In genomic region chr21:41746744-41747006, GRCh38 we compare ENCODE assay signal across 23 cellular contexts.
"Had no signal": no experiment of that assay in that cellular context is flagged by ENCODE, and none has a peak within 500 bp of the region (broad histone marks: within the 10 kb centered on the region; RNA-seq: fewer than 3 reads in every experiment).

No MANE protein-coding gene starts in this region.

- ATAC-seq: activated T-helper 17 cell treated with anti-CD3 and anti-CD28 coated beads, Interleukin-2, amount 50 U/mL, for 72 hours had no signal

- H3K27ac Mint-ChIP-seq: activated CD4-positive, alpha-beta memory T cell treated with anti-CD3 and anti-CD28 coated beads for 36 hours; activated CD4-positive, alpha-beta T cell treated with anti-CD3 and anti-CD28 coated beads, Interleukin-2, amount 10 ng/mL, durations not matched to agents 7 days and 5 days; activated naive CD4-positive, alpha-beta T cell treated with anti-CD3 and anti-CD28 coated beads, Interleukin-2, amount 10 ng/mL, durations not matched to agents 7 days and 5 days; activated naive CD8-positive, alpha-beta T cell treated with anti-CD3 and anti-CD28 coated beads, Interleukin-2, amount 10 ng/mL, durations not matched to agents 7 days and 5 days; activated T-helper 17 cell treated with anti-CD3 and anti-CD28 coated beads, Interleukin-2, amount 50 U/mL, for 72 hours; T-helper 1 cell treated with Interleukin-12 subunit alpha and Interleukin-12 subunit beta and Interleukin-4 antibody, amounts not matched to agents 30 μg/mL and 1 μg/mL, for 36 hours had no signal

- H3K36me3 ChIP-seq: adrenal gland, breast epithelium had no signal

- H3K27me3 ChIP-seq: adrenal gland, breast epithelium, Peyer's patch had no signal

- H3K27ac ChIP-seq: adrenal gland, breast epithelium, Peyer's patch had no signal

- H3K4me1 Mint-ChIP-seq: activated CD4-positive, alpha-beta T cell treated with anti-CD3 and anti-CD28 coated beads, Interleukin-2, amount 10 ng/mL, durations not matched to agents 7 days and 5 days; activated naive CD4-positive, alpha-beta T cell treated with anti-CD3 and anti-CD28 coated beads, Interleukin-2, amount 10 ng/mL, durations not matched to agents 7 days and 5 days; activated naive CD8-positive, alpha-beta T cell treated with anti-CD3 and anti-CD28 coated beads, Interleukin-2, amount 10 ng/mL, durations not matched to agents 7 days and 5 days had no signal

- H3K4me1 ChIP-seq: adrenal gland had no signal

- H3K9me3 ChIP-seq: adrenal gland, breast epithelium, Peyer's patch had no signal

- H3K36me3 Mint-ChIP-seq: activated CD4-positive, alpha-beta memory T cell treated with anti-CD3 and anti-CD28 coated beads for 36 hours; activated naive CD4-positive, alpha-beta T cell treated with anti-CD3 and anti-CD28 coated beads, Interleukin-2, amount 10 ng/mL, durations not matched to agents 7 days and 5 days; activated naive CD8-positive, alpha-beta T cell treated with anti-CD3 and anti-CD28 coated beads, Interleukin-2, amount 10 ng/mL, durations not matched to agents 7 days and 5 days had no signal

- DNase-seq: activated CD4-positive, alpha-beta memory T cell treated with anti-CD3 and anti-CD28 coated beads for 36 hours; activated CD4-positive, alpha-beta T cell treated with anti-CD3 and anti-CD28 coated beads, Interleukin-2, amount 10 ng/mL, durations not matched to agents 7 days and 5 days; activated CD4-positive, CD25-positive, alpha-beta regulatory T cell; activated CD8-positive, alpha-beta memory T cell treated with anti-CD3 and anti-CD28 coated beads for 24 hours; activated gamma-delta T cell; activated naive CD4-positive, alpha-beta T cell treated with anti-CD3 and anti-CD28 coated beads, Interleukin-2, amount 10 ng/mL, durations not matched to agents 7 days and 5 days; activated naive CD8-positive, alpha-beta T cell treated with anti-CD3 and anti-CD28 coated beads, Interleukin-2, amount 10 ng/mL, durations not matched to agents 7 days and 5 days; activated T-cell treated with anti-CD3 and anti-CD28 coated beads, Interleukin-2, amount 50 U/mL, for 48 hours; adrenal gland; Kasumi-1; KBM-7; NCI-H1048; NCI-H1417; NCI-H2029 treated with DMSO at 0.1 percent for 48 hours; NCI-H510A treated with DMSO at 0.1 percent for 48 hours; NCI-H69; NK-92 treated with Interleukin-12 subunit alpha and Interleukin-12 subunit beta, amount 100 ng/mL, for 24 hours; OCI-M1; SHP77 treated with DMSO at 0.1 percent for 48 hours had no signal

- H3K4me3 Mint-ChIP-seq: activated CD4-positive, alpha-beta memory T cell treated with anti-CD3 and anti-CD28 coated beads for 36 hours; activated CD4-positive, alpha-beta T cell treated with anti-CD3 and anti-CD28 coated beads, Interleukin-2, amount 10 ng/mL, durations not matched to agents 7 days and 5 days; activated naive CD4-positive, alpha-beta T cell treated with anti-CD3 and anti-CD28 coated beads, Interleukin-2, amount 10 ng/mL, durations not matched to agents 7 days and 5 days; activated naive CD8-positive, alpha-beta T cell treated with anti-CD3 and anti-CD28 coated beads, Interleukin-2, amount 10 ng/mL, durations not matched to agents 7 days and 5 days; activated T-helper 17 cell treated with anti-CD3 and anti-CD28 coated beads, Interleukin-2, amount 50 U/mL, for 72 hours; T-helper 1 cell treated with Interleukin-12 subunit alpha and Interleukin-12 subunit beta and Interleukin-4 antibody, amounts not matched to agents 30 μg/mL and 1 μg/mL, for 36 hours had no signal

- H3K27me3 Mint-ChIP-seq: activated CD4-positive, alpha-beta T cell treated with anti-CD3 and anti-CD28 coated beads, Interleukin-2, amount 10 ng/mL, durations not matched to agents 7 days and 5 days; activated naive CD8-positive, alpha-beta T cell treated with anti-CD3 and anti-CD28 coated beads, Interleukin-2, amount 10 ng/mL, durations not matched to agents 7 days and 5 days had no signal

- H3K4me3 ChIP-seq: adrenal gland, breast epithelium, Peyer's patch had no signal

- H3K9me3 Mint-ChIP-seq: activated CD4-positive, alpha-beta memory T cell treated with anti-CD3 and anti-CD28 coated beads for 36 hours; activated CD4-positive, alpha-beta T cell treated with anti-CD3 and anti-CD28 coated beads, Interleukin-2, amount 10 ng/mL, durations not matched to agents 7 days and 5 days; activated naive CD4-positive, alpha-beta T cell treated with anti-CD3 and anti-CD28 coated beads, Interleukin-2, amount 10 ng/mL, durations not matched to agents 7 days and 5 days; activated naive CD8-positive, alpha-beta T cell treated with anti-CD3 and anti-CD28 coated beads, Interleukin-2, amount 10 ng/mL, durations not matched to agents 7 days and 5 days; activated T-helper 17 cell treated with anti-CD3 and anti-CD28 coated beads, Interleukin-2, amount 50 U/mL, for 72 hours; T-helper 1 cell treated with Interleukin-12 subunit alpha and Interleukin-12 subunit beta and Interleukin-4 antibody, amounts not matched to agents 30 μg/mL and 1 μg/mL, for 36 hours had no signal
